10 cellular contexts compared by ENCODE assay signal in the genomic region with DNA sequence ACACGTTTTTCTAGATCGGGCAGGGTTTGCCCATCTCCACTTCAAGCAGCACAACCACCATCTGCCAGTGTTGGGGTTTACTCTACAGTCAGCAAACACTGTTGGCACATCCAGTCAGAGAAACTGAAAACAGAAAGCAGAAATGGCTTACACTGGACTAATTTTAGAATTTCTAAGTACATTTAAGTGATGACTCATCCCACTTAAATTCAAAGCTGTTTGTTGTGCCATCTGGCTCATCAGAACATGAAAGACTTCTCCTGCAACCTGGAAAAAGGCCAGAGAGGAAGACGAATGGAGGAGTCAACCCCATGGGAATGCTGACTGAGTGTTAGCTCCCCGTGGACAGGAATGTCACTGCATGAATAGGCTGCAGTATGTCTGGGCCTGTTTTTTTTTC. TPM values are rescaled to one million over a fixed set of nuclear protein-coding genes. Genes with fewer than 3 reads are reported as not detected.
DNase-seq lines count a peak whose midpoint lies in the region; ATAC-seq and TF ChIP-seq lines count a peak whose summit lies in the region.
"Had no signal": no experiment of that assay in that cellular context is flagged by ENCODE, and none has a peak within 500 bp of the region (broad histone marks: within the 10 kb centered on the region; RNA-seq: fewer than 3 reads in every experiment).

No MANE protein-coding gene starts in this region.

- intact Hi-C loops in body of pancreas (cut with DNase I): loop anchor here (10.0 kb wide), 1 partner anchor 420 kb away; no protein-coding TSS in a partner anchor

- H3K4me1 ChIP-seq in body of pancreas: no peaks in the 10 kb centered on the region
- H3K4me1 ChIP-seq: ascending aorta had no signal

- H3K4me3 ChIP-seq in GM06990 (replicated peaks; ENCODE audit: low read depth, low read length) (no peak overlapping the region), body of pancreas (no peak overlapping the region)
- H3K4me3 ChIP-seq: ascending aorta had no signal

- no peaks in the 10 kb centered on the region for H3K36me3 ChIP-seq in GM06990 (ENCODE audit: control insufficient read depth, insufficient read depth, low read length)
- H3K36me3 ChIP-seq in body of pancreas (replicated peaks in 1 of 2; ENCODE audit: insufficient read depth in 1 of 2, low read depth in 2 of 2): no peaks in the 10 kb centered on the region
- H3K36me3 ChIP-seq: ascending aorta had no signal

- TF ChIP-seq CTCF in GM06990 (IDR thresholded peaks at IDR 0.05; ENCODE audit: insufficient read depth, low read length, poor library complexity, severe bottlenecking) (no peak), body of pancreas (IDR thresholded peaks at IDR 0.05) (no peak)

- ATAC-seq in GM21423 (IDR thresholded peaks at IDR 0.05; ENCODE audit: unreplicated experiment) (peak; percentile 82), HG03520 (IDR thresholded peaks at IDR 0.05; ENCODE audit: unreplicated experiment) (peak; percentile 84), body of pancreas (peak; percentile 65)

- DNase-seq in GM06990 (ENCODE audit: extremely low read depth, insufficient read length) (peak; percentile 49), NCI-H82 (lab: John Stamatoyannopoulos, UW) (peak; percentile 94), body of pancreas (peak in 3 of 4 donors; percentile 17 to 71 (median 33)), islet precursor cell (peak; percentile 92), activated gamma-delta T cell (lab: John Stamatoyannopoulos, UW) (no peak)
- no peak for DNase-seq in activated naive CD4-positive, alpha-beta T cell (lab: John Stamatoyannopoulos, UW)

- no peak for TF ChIP-seq POLR2A in body of pancreas (IDR thresholded peaks at IDR 0.05)

- 28% methylated on average over 4 of the region's 4 CpGs for WGBS in body of pancreas, 2 donors

- no peaks in the 10 kb centered on the region for H3K9me3 ChIP-seq in body of pancreas
- H3K9me3 ChIP-seq: ascending aorta had no signal

- no peak overlapping the region for H3K27ac ChIP-seq in body of pancreas
- H3K27ac ChIP-seq: ascending aorta had no signal

- H3K27me3 ChIP-seq in GM06990 (replicated peaks; ENCODE audit: control insufficient read depth, insufficient read depth, low read length) (no peaks in the 10 kb centered on the region; the same call in 1 of the 2 replicates), body of pancreas (no peaks in the 10 kb centered on the region)
- H3K27me3 ChIP-seq: ascending aorta had no signal

RNA-seq across cellular contexts. Expression of a gene that starts 21.8 kb away (rescaled TPM):
- not detected for total RNA-seq in body of pancreas
- total RNA-seq: ascending aorta, subcutaneous adipose tissue had no signal

RNA-seq across cellular contexts. Expression of a gene that starts 30.3 kb away (rescaled TPM):
- not detected for total RNA-seq in body of pancreas
- total RNA-seq: ascending aorta had no signal

Comparison
In these comparisons a context has a peak if more than half of its experiments do, and no peak if none do; other contexts are left out.
1. DNase-seq: peak in GM06990 (single experiment), NCI-H82 (single experiment), body of pancreas (3 of 4) and islet precursor cell (single experiment); none in activated gamma-delta T cell (single experiment) and activated naive CD4-positive, alpha-beta T cell (0 of 4).
2. Peak in every context shown above with its lines, with median percentiles within 50 percentile points of each other: ATAC-seq.